Comparison of ENCODE assay signal across 8 cellular contexts in the genomic region with DNA sequence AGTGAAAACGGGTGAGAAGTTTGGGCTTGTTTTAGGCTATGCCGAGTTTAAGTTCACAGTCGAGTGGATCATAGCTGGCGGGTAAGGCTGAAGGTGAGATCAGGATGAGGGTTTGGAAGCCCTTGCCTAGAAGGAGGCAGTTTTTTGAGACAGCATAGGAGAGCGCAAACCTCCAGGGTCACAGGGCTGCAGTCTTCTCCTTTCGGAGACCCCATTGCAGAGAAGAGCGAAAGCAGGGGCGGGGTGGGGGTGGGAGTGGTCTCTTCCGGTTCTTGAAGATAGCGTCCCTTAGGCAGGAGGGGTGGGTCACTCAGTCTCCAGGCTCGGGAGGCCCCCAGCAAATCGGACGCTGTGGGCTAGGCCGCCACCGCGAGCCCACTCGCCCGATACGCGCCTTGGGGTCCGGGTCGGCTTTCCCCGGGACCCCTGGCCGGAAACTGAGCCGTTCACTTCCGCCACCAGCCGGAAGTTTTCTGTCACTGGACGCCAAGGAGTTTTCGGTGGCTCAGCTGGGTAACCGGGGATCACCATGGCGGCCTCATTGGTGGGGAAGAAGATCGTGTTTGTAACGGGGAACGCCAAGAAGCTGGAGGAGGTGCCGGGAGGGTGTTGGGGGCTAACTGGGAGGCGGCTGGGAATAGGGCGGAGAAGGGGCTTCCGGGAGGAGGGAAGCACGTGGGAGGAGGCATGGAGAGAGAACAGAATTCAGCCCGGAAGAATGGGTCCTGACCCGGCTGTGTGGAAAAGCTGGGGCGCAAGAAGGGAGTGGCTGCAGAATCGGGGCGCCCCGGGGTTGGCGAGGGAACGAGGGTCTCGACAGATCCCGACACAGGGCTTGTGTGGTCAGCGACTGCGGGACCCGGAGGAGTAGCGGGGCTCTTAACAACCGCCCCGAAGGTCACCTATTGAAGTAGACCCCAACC. TPM values are rescaled to one million over a fixed set of nuclear protein-coding genes. Genes with fewer than 3 reads are reported as not detected.
A peak's percentile ranks its signal among the peaks of the same experiment; 100 is the strongest.
DNase-seq lines count a peak whose midpoint lies in the region; ATAC-seq, FAIRE-seq and TF ChIP-seq lines count a peak whose summit lies in the region.

TSS of gene ITPA (plus strand) at position 476 of the 923 bp plus-strand sequence. CDS start at position 530, 54 bp downstream.

- H3K27ac ChIP-seq in pancreas (peak within 1 kb of the TSS in 3 of 4 donors; percentile 65 to 74 (median 71)), upper lobe of left lung (peak within 1 kb of the TSS; percentile 76 to 95 (median 84))

- H3K4me1 ChIP-seq in pancreas (peaks cover 0 to 6% (median 4%) of the 10 kb centered on the region in 3 donors), upper lobe of left lung (peaks cover 13 to 28% (median 17%) of the 10 kb centered on the region in 4 donors)

- FAIRE-seq in HTR-8/SVneo (lab: Jason Lieb, UNC) (no peak), pancreas (lab: Jason Lieb, UNC) (no peak)

- intact Hi-C loops in Right ventricle myocardium superior (cut with DNase I) = no loop called here
- intact Hi-C loops in pancreas (cut with DNase I) = no loop called here

- H3K36me3 ChIP-seq in GM06990 (ENCODE audit: control insufficient read depth, insufficient read depth, low read length) (peaks cover 6% of the 10 kb centered on the region), pancreas (no peaks in the 10 kb centered on the region), upper lobe of left lung (peaks cover 0 to 12% (median 10%) of the 10 kb centered on the region in 4 donors)

- TF ChIP-seq EP300 in upper lobe of left lung (IDR thresholded peaks at IDR 0.05) = no peak

- peak within 1 kb of the TSS; percentile 99 for H3K4me3 ChIP-seq in GM06990 (replicated peaks; ENCODE audit: low read depth, low read length)
- peak within 1 kb of the TSS; percentile 81 to 90 (median 82) for H3K4me3 ChIP-seq in pancreas
- peak within 1 kb of the TSS; percentile 57 to 83 (median 71) for H3K4me3 ChIP-seq in upper lobe of left lung

- H3K9me3 Mint-ChIP-seq in activated naive CD8-positive, alpha-beta T cell treated with anti-CD3 and anti-CD28 coated beads for 36 hours = no peaks in the 10 kb centered on the region

- H3K9me3 ChIP-seq in pancreas = no peaks in the 10 kb centered on the region
- no peaks in the 10 kb centered on the region for H3K9me3 ChIP-seq in upper lobe of left lung

- peak; percentile 67 for ATAC-seq in Right ventricle myocardium superior (ENCODE audit: poor library complexity)
- ATAC-seq in pancreas = peak; percentile 41 to 70 (median 60)
- peak; percentile 46 to 79 for ATAC-seq in upper lobe of left lung (ENCODE audit: low FRiP score in 2 of 2)
- ATAC-seq in HG03432 (IDR thresholded peaks at IDR 0.05; ENCODE audit: unreplicated experiment) = no peak

- peak within 1 kb of the TSS; percentile 92 for H3K27ac Mint-ChIP-seq in activated naive CD8-positive, alpha-beta T cell treated with anti-CD3 and anti-CD28 coated beads for 36 hours

- TF ChIP-seq CTCF in GM06990 (IDR thresholded peaks at IDR 0.05; ENCODE audit: insufficient read depth, low read length, poor library complexity, severe bottlenecking) (no peak), pancreas (IDR thresholded peaks at IDR 0.05) (no peak), upper lobe of left lung (IDR thresholded peaks at IDR 0.05) (no peak)

- H3K4me3 Mint-ChIP-seq in activated naive CD8-positive, alpha-beta T cell treated with anti-CD3 and anti-CD28 coated beads for 36 hours = peak within 1 kb of the TSS; percentile 92

- H3K27me3 Mint-ChIP-seq in activated naive CD8-positive, alpha-beta T cell treated with anti-CD3 and anti-CD28 coated beads for 36 hours = no peaks in the 10 kb centered on the region

- WGBS in pancreas, 2 donors = 0% methylated on average over 55 of the region's 55 CpGs
- 1% methylated on average over 33 to 55 of the region's 55 CpGs for WGBS in upper lobe of left lung, 2 donors

- H3K4me1 Mint-ChIP-seq in activated naive CD8-positive, alpha-beta T cell treated with anti-CD3 and anti-CD28 coated beads for 36 hours = peaks cover 16% of the 10 kb centered on the region

- TF ChIP-seq POLR2A in upper lobe of left lung (IDR thresholded peaks at IDR 0.05) = no peak

- H3K27me3 ChIP-seq in GM06990 (replicated peaks; ENCODE audit: control insufficient read depth, insufficient read depth, low read length) (no peaks in the 10 kb centered on the region), pancreas (no peaks in the 10 kb centered on the region), upper lobe of left lung (no peaks in the 10 kb centered on the region)

- DNase-seq in GM06990 (ENCODE audit: extremely low read depth, insufficient read length) = peak; percentile 69
- peak; percentile 76 for DNase-seq in HTR-8/SVneo (ENCODE audit: insufficient read length, low spot score)
- peak; percentile 71 for DNase-seq in SK-N-DZ (ENCODE audit: low spot score)
- peak; percentile 69 for DNase-seq in activated naive CD8-positive, alpha-beta T cell treated with anti-CD3 and anti-CD28 coated beads for 36 hours
- peak; percentile 72 for DNase-seq in Right ventricle myocardium superior
- DNase-seq in pancreas = peak in 5 of 6 donors; percentile 31 to 74 (median 36)
- peak; percentile 46 to 85 for DNase-seq in upper lobe of left lung

- peaks cover 12% of the 10 kb centered on the region for H3K36me3 Mint-ChIP-seq in activated naive CD8-positive, alpha-beta T cell treated with anti-CD3 and anti-CD28 coated beads for 36 hours

RNA-seq across cellular contexts. Expression of gene ITPA, which starts in this region (rescaled TPM):
- polyA plus RNA-seq in SK-N-DZ (2014; cell fraction: cytosol; rRNA removed) = 87.5 and 88.9 TPM in 2 replicates
- 119 and 121 TPM in 2 replicates for polyA plus RNA-seq in SK-N-DZ (2014; cell fraction: nucleus; rRNA removed)
- total RNA-seq in activated naive CD8-positive, alpha-beta T cell treated with anti-CD3 and anti-CD28 coated beads for 36 hours = 10 to 100 TPM; 70.7 to 74.0 TPM
- total RNA-seq in Right ventricle myocardium superior (19.0 TPM), pancreas (10 to 100 TPM; 14.2 to 29.9 (median 23.1) TPM), upper lobe of left lung (10 to 100 TPM; 31.5 to 58.5 (median 43.3) TPM)
- 100 to 1,000 TPM in 1 of 2 donors, 10 to 100 TPM in 1; 90.4 to 111 TPM for polyA plus RNA-seq in pancreas
